2 cellular contexts compared by ENCODE assay signal in the genomic region with DNA sequence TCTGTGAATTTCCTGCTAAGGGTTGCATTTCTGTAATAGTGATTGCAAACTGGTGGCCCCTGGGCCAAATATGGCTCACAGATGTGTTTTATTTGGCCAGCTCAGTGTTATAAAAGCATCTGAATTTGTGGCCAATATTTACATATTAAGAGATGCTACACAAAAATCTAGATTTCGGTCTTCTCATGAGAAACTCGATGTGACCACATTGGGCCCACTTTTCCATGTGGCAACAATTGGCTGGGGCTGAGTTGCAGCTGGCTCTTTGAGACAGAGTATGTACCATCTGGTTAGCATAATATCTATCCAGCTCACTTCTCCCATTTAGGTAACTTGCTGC.
TF ChIP-seq lines count a peak whose summit lies in the region.

No MANE protein-coding gene starts in this region.

TF ChIP-seq in SK-N-SH treated with all-trans-retinoic acid at 6 μM for 48 hours, 23 proteins besides CTCF, POLR2A, EP300 and RAD21 (continued from another document):
- TF ChIP-seq, protein P1, sequence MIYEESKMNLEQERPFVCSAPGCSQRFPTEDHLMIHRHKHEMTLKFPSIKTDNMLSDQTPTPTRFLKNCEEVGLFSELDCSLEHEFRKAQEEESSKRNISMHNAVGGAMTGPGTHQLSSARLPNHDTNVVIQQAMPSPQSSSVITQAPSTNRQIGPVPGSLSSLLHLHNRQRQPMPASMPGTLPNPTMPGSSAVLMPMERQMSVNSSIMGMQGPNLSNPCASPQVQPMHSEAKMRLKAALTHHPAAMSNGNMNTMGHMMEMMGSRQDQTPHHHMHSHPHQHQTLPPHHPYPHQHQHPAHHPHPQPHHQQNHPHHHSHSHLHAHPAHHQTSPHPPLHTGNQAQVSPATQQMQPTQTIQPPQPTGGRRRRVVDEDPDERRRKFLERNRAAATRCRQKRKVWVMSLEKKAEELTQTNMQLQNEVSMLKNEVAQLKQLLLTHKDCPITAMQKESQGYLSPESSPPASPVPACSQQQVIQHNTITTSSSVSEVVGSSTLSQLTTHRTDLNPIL (CRISPR knock-in tag; IDR thresholded peaks at IDR 0.05; ENCODE audit: low read depth) = no peak
- TF ChIP-seq, protein P2, sequence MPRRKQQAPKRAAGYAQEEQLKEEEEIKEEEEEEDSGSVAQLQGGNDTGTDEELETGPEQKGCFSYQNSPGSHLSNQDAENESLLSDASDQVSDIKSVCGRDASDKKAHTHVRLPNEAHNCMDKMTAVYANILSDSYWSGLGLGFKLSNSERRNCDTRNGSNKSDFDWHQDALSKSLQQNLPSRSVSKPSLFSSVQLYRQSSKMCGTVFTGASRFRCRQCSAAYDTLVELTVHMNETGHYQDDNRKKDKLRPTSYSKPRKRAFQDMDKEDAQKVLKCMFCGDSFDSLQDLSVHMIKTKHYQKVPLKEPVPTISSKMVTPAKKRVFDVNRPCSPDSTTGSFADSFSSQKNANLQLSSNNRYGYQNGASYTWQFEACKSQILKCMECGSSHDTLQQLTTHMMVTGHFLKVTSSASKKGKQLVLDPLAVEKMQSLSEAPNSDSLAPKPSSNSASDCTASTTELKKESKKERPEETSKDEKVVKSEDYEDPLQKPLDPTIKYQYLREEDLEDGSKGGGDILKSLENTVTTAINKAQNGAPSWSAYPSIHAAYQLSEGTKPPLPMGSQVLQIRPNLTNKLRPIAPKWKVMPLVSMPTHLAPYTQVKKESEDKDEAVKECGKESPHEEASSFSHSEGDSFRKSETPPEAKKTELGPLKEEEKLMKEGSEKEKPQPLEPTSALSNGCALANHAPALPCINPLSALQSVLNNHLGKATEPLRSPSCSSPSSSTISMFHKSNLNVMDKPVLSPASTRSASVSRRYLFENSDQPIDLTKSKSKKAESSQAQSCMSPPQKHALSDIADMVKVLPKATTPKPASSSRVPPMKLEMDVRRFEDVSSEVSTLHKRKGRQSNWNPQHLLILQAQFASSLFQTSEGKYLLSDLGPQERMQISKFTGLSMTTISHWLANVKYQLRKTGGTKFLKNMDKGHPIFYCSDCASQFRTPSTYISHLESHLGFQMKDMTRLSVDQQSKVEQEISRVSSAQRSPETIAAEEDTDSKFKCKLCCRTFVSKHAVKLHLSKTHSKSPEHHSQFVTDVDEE (CRISPR knock-in tag; IDR thresholded peaks at IDR 0.05) = no peak

TF ChIP-seq in SK-N-SH, 30 proteins besides CTCF, POLR2A, EP300 and RAD21 (continued from another document):
- TF ChIP-seq, protein P3, sequence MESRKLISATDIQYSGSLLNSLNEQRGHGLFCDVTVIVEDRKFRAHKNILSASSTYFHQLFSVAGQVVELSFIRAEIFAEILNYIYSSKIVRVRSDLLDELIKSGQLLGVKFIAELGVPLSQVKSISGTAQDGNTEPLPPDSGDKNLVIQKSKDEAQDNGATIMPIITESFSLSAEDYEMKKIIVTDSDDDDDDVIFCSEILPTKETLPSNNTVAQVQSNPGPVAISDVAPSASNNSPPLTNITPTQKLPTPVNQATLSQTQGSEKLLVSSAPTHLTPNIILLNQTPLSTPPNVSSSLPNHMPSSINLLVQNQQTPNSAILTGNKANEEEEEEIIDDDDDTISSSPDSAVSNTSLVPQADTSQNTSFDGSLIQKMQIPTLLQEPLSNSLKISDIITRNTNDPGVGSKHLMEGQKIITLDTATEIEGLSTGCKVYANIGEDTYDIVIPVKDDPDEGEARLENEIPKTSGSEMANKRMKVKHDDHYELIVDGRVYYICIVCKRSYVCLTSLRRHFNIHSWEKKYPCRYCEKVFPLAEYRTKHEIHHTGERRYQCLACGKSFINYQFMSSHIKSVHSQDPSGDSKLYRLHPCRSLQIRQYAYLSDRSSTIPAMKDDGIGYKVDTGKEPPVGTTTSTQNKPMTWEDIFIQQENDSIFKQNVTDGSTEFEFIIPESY (IDR thresholded peaks at IDR 0.05; ENCODE audit: borderline replicate concordance, low read depth) = no peak
- TF ChIP-seq, protein P4, sequence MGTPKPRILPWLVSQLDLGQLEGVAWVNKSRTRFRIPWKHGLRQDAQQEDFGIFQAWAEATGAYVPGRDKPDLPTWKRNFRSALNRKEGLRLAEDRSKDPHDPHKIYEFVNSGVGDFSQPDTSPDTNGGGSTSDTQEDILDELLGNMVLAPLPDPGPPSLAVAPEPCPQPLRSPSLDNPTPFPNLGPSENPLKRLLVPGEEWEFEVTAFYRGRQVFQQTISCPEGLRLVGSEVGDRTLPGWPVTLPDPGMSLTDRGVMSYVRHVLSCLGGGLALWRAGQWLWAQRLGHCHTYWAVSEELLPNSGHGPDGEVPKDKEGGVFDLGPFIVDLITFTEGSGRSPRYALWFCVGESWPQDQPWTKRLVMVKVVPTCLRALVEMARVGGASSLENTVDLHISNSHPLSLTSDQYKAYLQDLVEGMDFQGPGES (IDR thresholded peaks at IDR 0.05; ENCODE audit: low read depth, low read length) = no peak
- TF ChIP-seq, protein P5, sequence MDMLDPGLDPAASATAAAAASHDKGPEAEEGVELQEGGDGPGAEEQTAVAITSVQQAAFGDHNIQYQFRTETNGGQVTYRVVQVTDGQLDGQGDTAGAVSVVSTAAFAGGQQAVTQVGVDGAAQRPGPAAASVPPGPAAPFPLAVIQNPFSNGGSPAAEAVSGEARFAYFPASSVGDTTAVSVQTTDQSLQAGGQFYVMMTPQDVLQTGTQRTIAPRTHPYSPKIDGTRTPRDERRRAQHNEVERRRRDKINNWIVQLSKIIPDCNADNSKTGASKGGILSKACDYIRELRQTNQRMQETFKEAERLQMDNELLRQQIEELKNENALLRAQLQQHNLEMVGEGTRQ (IDR thresholded peaks at IDR 0.05; ENCODE audit: borderline replicate concordance, low read depth, low read length) = no peak
- TF ChIP-seq CHD2 (IDR thresholded peaks at IDR 0.05; ENCODE audit: low read length, partially characterized antibody) = no peak
